Comparison of ENCODE assay signal across 12 cellular contexts in the genomic region with DNA sequence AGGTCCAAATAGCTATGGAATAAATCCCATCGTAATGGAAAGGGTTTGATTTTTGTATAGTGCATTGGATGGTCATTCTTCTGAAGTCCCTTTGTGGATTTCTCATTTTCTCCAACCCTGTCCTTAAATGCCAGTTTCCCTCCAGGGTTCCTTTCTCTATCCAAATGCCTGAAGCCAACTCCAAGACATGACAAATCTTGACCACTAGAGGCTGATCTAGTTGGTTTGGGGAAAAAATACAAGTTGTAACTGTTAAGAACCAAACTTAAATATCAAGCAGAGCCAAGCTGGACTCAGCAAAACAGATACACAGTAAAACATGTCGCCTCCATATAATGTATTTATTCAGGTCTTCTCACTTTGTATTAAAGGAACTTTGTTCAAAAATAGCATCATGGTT. TPM values are rescaled to one million over a fixed set of nuclear protein-coding genes. Genes with fewer than 3 reads are reported as not detected.
DNase-seq lines count a peak whose midpoint lies in the region; TF ChIP-seq lines count a peak whose summit lies in the region.
"Had no signal": no experiment of that assay in that cellular context is flagged by ENCODE, and none has a peak within 500 bp of the region (broad histone marks: within the 10 kb centered on the region; RNA-seq: fewer than 3 reads in every experiment).

No MANE protein-coding gene starts in this region.

- DNase-seq in AG09309 (ENCODE audit: low read depth) (peak; percentile 5), WERI-Rb-1 (no peak), hepatic stellate cell (ENCODE audit: low spot score) (peak; percentile 12), tibial nerve (ENCODE audit: low spot score in 2 of 2) (no peak), NCI-H1436 (lab: John Stamatoyannopoulos, UW) (no peak)
- DNase-seq in stimulated activated CD4-positive, alpha-beta T cell treated with anti-CD3 and anti-CD28 coated beads, Interleukin-4, amount 100 ng/mL, for 1 hour, result no peak
- no peak for DNase-seq in activated naive CD8-positive, alpha-beta T cell treated with anti-CD3 and anti-CD28 coated beads for 36 hours
- DNase-seq: activated effector memory CD4-positive, alpha-beta T cell treated with Interleukin-2 at 50 U/mL for 16 hours; DMS79 treated with DMSO at 0.1 percent for 48 hours; NCI-H2227 treated with DMSO at 0.1 percent for 48 hours had no signal

- no peak overlapping the region for H3K4me3 Mint-ChIP-seq in activated naive CD8-positive, alpha-beta T cell treated with anti-CD3 and anti-CD28 coated beads for 36 hours

- H3K27ac ChIP-seq in WERI-Rb-1 (no peak overlapping the region), tibial nerve (no peak overlapping the region)
- H3K27ac ChIP-seq: gastroesophageal sphincter had no signal

- no peaks in the 10 kb centered on the region for H3K36me3 Mint-ChIP-seq in activated naive CD8-positive, alpha-beta T cell treated with anti-CD3 and anti-CD28 coated beads for 36 hours

- H3K27me3 ChIP-seq in WERI-Rb-1 (ENCODE audit: insufficient read depth, low read depth, severe bottlenecking) (no peaks in the 10 kb centered on the region), tibial nerve (no peaks in the 10 kb centered on the region)
- H3K27me3 ChIP-seq: gastroesophageal sphincter had no signal

- H3K4me1 Mint-ChIP-seq in activated naive CD8-positive, alpha-beta T cell treated with anti-CD3 and anti-CD28 coated beads for 36 hours, result no peaks in the 10 kb centered on the region

- H3K9me3 ChIP-seq in WERI-Rb-1 (ENCODE audit: severe bottlenecking) (no peaks in the 10 kb centered on the region), tibial nerve (no peaks in the 10 kb centered on the region)
- H3K9me3 ChIP-seq: gastroesophageal sphincter had no signal

- H3K27ac Mint-ChIP-seq in activated naive CD8-positive, alpha-beta T cell treated with anti-CD3 and anti-CD28 coated beads for 36 hours, result no peak overlapping the region

- no peaks in the 10 kb centered on the region for H3K4me1 ChIP-seq in tibial nerve
- H3K4me1 ChIP-seq: gastroesophageal sphincter had no signal

- WGBS in tibial nerve, 2 donors, result 66 to 68% methylated on average over 2 of the region's 2 CpGs

- no peak for TF ChIP-seq EP300 in tibial nerve (IDR thresholded peaks at IDR 0.05)

- peaks cover 22% of the 10 kb centered on the region for H3K27me3 Mint-ChIP-seq in activated naive CD8-positive, alpha-beta T cell treated with anti-CD3 and anti-CD28 coated beads for 36 hours

- TF ChIP-seq CTCF in AG09309 (IDR thresholded peaks at IDR 0.05; ENCODE audit: control insufficient read depth, insufficient read depth, low read depth, low read length, missing control alignments) (peak; percentile 57), GM12875 (IDR thresholded peaks at IDR 0.05; ENCODE audit: borderline replicate concordance, insufficient read depth, low read depth, low read length) (peak; percentile 36; the same call in 1 of the 2 replicates), WERI-Rb-1 (IDR thresholded peaks at IDR 0.05; ENCODE audit: low read depth, low read length) (0 out of 2 replicates have a peak, but pooled peaks have one; percentile 17), tibial nerve (IDR thresholded peaks at IDR 0.05) (no peak)

- no peaks in the 10 kb centered on the region for H3K36me3 ChIP-seq in WERI-Rb-1
- no peaks in the 10 kb centered on the region for H3K36me3 ChIP-seq in tibial nerve
- H3K36me3 ChIP-seq: gastroesophageal sphincter had no signal

- no peaks in the 10 kb centered on the region for H3K9me3 Mint-ChIP-seq in activated naive CD8-positive, alpha-beta T cell treated with anti-CD3 and anti-CD28 coated beads for 36 hours

- no peak overlapping the region for H3K4me3 ChIP-seq in AG09309 (ENCODE audit: control insufficient read depth, low read depth, low read length)
- no peak overlapping the region for H3K4me3 ChIP-seq in GM12875 (ENCODE audit: low read depth, low read length)
- H3K4me3 ChIP-seq in WERI-Rb-1 (ENCODE audit: low read depth, low read length), result no peak overlapping the region
- no peak overlapping the region for H3K4me3 ChIP-seq in tibial nerve
- H3K4me3 ChIP-seq: gastroesophageal sphincter had no signal

- no peak for TF ChIP-seq POLR2A in tibial nerve (IDR thresholded peaks at IDR 0.05)

RNA-seq across cellular contexts. Expression of a gene that starts 28.7 kb away (rescaled TPM):
- total RNA-seq in tibial nerve, result 10 to 100 TPM; 39.8 to 89.7 (median 53.9) TPM
- total RNA-seq in activated naive CD8-positive, alpha-beta T cell treated with anti-CD3 and anti-CD28 coated beads for 36 hours, result 1 to 10 TPM; 7.1 to 7.2 TPM

Comparison
In these comparisons a context has a peak if more than half of its experiments do, and no peak if none do; other contexts are left out.
1. DNase-seq: peak in AG09309 (single experiment) and hepatic stellate cell (single experiment); none in WERI-Rb-1 (single experiment), tibial nerve (0 of 2), stimulated activated CD4-positive, alpha-beta T cell treated with anti-CD3 and anti-CD28 coated beads, Interleukin-4, amount 100 ng/mL, for 1 hour (single experiment), activated naive CD8-positive, alpha-beta T cell treated with anti-CD3 and anti-CD28 coated beads for 36 hours (single experiment) and NCI-H1436 (single experiment).
2. CTCF ChIP-seq: peak in AG09309 (single experiment), GM12875 (single experiment) and WERI-Rb-1 (single experiment); none in tibial nerve (0 of 5).
3. RNA of a gene that starts 28.7 kb away (total RNA-seq): 39.8 to 89.7 TPM in tibial nerve; 7.1 to 7.2 TPM in activated naive CD8-positive, alpha-beta T cell treated with anti-CD3 and anti-CD28 coated beads for 36 hours; every median in the first group is over 4 times any median in the second.